ENCODE assay signal across 18 cellular contexts in the genomic region with DNA sequence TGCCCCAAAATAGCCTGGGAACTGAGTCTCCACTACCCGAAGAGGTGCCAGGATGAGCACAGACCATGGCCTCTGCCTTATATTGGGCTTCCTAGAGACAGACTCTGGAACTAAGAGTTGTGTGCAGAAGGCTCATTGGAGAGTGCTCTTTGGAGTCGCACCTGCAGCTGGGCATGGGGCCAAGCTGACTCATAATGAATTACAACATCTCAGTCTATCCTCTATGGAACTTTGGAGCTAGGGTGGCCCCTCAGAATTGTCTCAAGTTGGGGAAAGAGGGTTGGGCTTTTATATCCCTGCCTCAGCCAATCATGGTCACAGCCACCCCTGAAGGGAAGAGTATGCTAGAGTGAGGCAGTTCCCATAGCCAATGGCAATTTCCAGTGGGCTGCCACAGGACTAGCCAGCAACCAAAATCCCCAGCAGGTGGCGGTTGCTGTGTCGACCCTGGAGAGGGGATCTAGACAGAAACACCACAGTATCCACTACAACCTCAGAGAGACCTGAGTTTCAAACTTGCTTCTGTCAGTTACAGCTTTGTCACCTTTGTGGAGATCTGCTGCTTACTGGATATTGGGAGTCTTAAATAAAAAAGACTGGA.
DNase-seq lines count a peak whose midpoint lies in the region; ATAC-seq and TF ChIP-seq lines count a peak whose summit lies in the region.
"Had no signal": no experiment of that assay in that cellular context is flagged by ENCODE, and none has a peak within 500 bp of the region (broad histone marks: within the 10 kb centered on the region; RNA-seq: fewer than 3 reads in every experiment).

No MANE protein-coding gene starts in this region.

- POLR2A ChIA-PET in MCF 10A (lab: Yijun Ruan, JAX) (no interaction called here), OCI-LY7 (lab: Charles Lee) (no interaction called here)

- no peak overlapping the region for H3K27ac Mint-ChIP-seq in MCF 10A (ENCODE audit: low read depth, unreplicated experiment)
- H3K27ac Mint-ChIP-seq: activated T-helper 17 cell treated with anti-CD3 and anti-CD28 coated beads, Interleukin-2, amount 50 U/mL, for 72 hours; natural killer cell treated with Interleukin-12 subunit alpha and Interleukin-12 subunit beta and Interleukin-15 and Interleukin-18, amount 100 ng/mL, for 72 hours had no signal

- no peaks in the 10 kb centered on the region for H3K4me1 Mint-ChIP-seq in MCF 10A (ENCODE audit: insufficient read depth, unreplicated experiment)
- H3K4me1 Mint-ChIP-seq: activated T-helper 17 cell treated with anti-CD3 and anti-CD28 coated beads, Interleukin-2, amount 50 U/mL, for 72 hours had no signal

- CTCF ChIA-PET in MCF 10A (lab: Yijun Ruan, JAX) (no interaction called here), OCI-LY7 (lab: Charles Lee; ENCODE audit: unreplicated experiment) (no interaction called here)

- no peak for TF ChIP-seq CTCF in MCF 10A (IDR thresholded peaks at IDR 0.05; ENCODE audit: unreplicated experiment)
- TF ChIP-seq CTCF in breast epithelium (IDR thresholded peaks at IDR 0.05) = no peak
- TF ChIP-seq CTCF in OCI-LY7 (conservative IDR thresholded peaks at IDR 0.05; ENCODE audit: low read length) = peak; percentile 36
- TF ChIP-seq CTCF in fibroblast of mammary gland (conservative IDR thresholded peaks at IDR 0.05; ENCODE audit: control insufficient read depth, insufficient read depth, low read depth, low read length) = no peak

- H3K27ac ChIP-seq in breast epithelium (no peak overlapping the region), OCI-LY7 (ENCODE audit: low read depth, low read length, poor library complexity, severe bottlenecking) (no peak overlapping the region)
- H3K27ac ChIP-seq: esophagus squamous epithelium, right atrium auricular region, thyroid gland had no signal

- no peaks in the 10 kb centered on the region for H3K79me2 ChIP-seq in OCI-LY7 (ENCODE audit: insufficient read depth, low read depth, low read length)

- intact Hi-C loops in MCF 10A (cut with micrococcal nuclease) = no loop called here
- intact Hi-C loops in breast epithelium (cut with DNase I; ENCODE audit: low total_unique reads) = no loop called here
- intact Hi-C loops in OCI-LY7 (cut with micrococcal nuclease; ENCODE audit: unreplicated experiment) = no loop called here

- H3K9me2 ChIP-seq in OCI-LY7 (ENCODE audit: insufficient read depth, low read length) = no peaks in the 10 kb centered on the region

- BruUV-seq in MCF 10A (replicated peaks; lab: Mats Ljungman, UMichigan) (no TSS peak), OCI-LY7 (replicated peaks; lab: Mats Ljungman, UMichigan) (no TSS peak)

- H3K4me2 ChIP-seq in OCI-LY7 (ENCODE audit: low read length) = no peak overlapping the region

- peaks cover 5% of the 10 kb centered on the region for H3K36me3 Mint-ChIP-seq in MCF 10A (ENCODE audit: insufficient read depth, unreplicated experiment)
- H3K36me3 Mint-ChIP-seq: natural killer cell treated with Interleukin-12 subunit alpha and Interleukin-12 subunit beta and Interleukin-15 and Interleukin-18, amount 100 ng/mL, for 72 hours had no signal

- TF ChIP-seq POLR2A in breast epithelium (IDR thresholded peaks at IDR 0.05) = no peak

- H3K4me3 Mint-ChIP-seq in MCF 10A (ENCODE audit: unreplicated experiment) = no peak overlapping the region
- H3K4me3 Mint-ChIP-seq: activated T-helper 17 cell treated with anti-CD3 and anti-CD28 coated beads, Interleukin-2, amount 50 U/mL, for 72 hours; natural killer cell treated with Interleukin-12 subunit alpha and Interleukin-12 subunit beta and Interleukin-15 and Interleukin-18, amount 100 ng/mL, for 72 hours had no signal

- peaks cover 0 to 22% of the 10 kb centered on the region in 2 donors for H3K27me3 ChIP-seq in breast epithelium
- H3K27me3 ChIP-seq: right atrium auricular region, thyroid gland had no signal

- ATAC-seq in GM21528 (IDR thresholded peaks at IDR 0.05; ENCODE audit: low FRiP score, unreplicated experiment) (no peak), HG03457 (IDR thresholded peaks at IDR 0.05; ENCODE audit: unreplicated experiment) (no peak)
- ATAC-seq: activated T-helper 17 cell treated with anti-CD3 and anti-CD28 coated beads, Interleukin-2, amount 50 U/mL, for 72 hours; natural killer cell treated with Interleukin-12 subunit alpha and Interleukin-12 subunit beta and Interleukin-15 and Interleukin-18, amount 100 ng/mL, for 72 hours had no signal

- no peaks in the 10 kb centered on the region for H4K20me1 ChIP-seq in OCI-LY7 (ENCODE audit: insufficient read depth, low read length)

- no peaks in the 10 kb centered on the region for H3K9me3 ChIP-seq in breast epithelium
- H3K9me3 ChIP-seq in OCI-LY7 (ENCODE audit: low read length) = no peaks in the 10 kb centered on the region
- H3K9me3 ChIP-seq: esophagus squamous epithelium, right atrium auricular region, thyroid gland had no signal

- H3K4me1 ChIP-seq in breast epithelium (no peaks in the 10 kb centered on the region), OCI-LY7 (ENCODE audit: insufficient read depth, low read length, poor library complexity, severe bottlenecking) (no peaks in the 10 kb centered on the region)

- H3K9me3 Mint-ChIP-seq in MCF 10A (ENCODE audit: unreplicated experiment) = no peaks in the 10 kb centered on the region
- H3K9me3 Mint-ChIP-seq: activated T-helper 17 cell treated with anti-CD3 and anti-CD28 coated beads, Interleukin-2, amount 50 U/mL, for 72 hours; natural killer cell treated with Interleukin-12 subunit alpha and Interleukin-12 subunit beta and Interleukin-15 and Interleukin-18, amount 100 ng/mL, for 72 hours had no signal

- no peak overlapping the region for H2AFZ ChIP-seq in OCI-LY7 (ENCODE audit: low read length)

- DNase-seq in MCF 10A (ENCODE audit: unreplicated experiment) = peak; percentile 85
- no peak for DNase-seq in breast epithelium (ENCODE audit: low spot score in 2 of 2)
- no peak for DNase-seq in OCI-LY7 (ENCODE audit: low spot score)
- DNase-seq in fibroblast of mammary gland (ENCODE audit: low read depth) = peak; percentile 5
- DNase-seq in AG08395 (ENCODE audit: low spot score) = no peak
- DNase-seq in T-helper 9 cell = no peak
- DNase-seq: amygdala; cortex of kidney; esophagus squamous epithelium; hippocampal formation; stimulated activated CD4-positive, alpha-beta T cell treated with anti-CD3 and anti-CD28 coated beads, Interleukin-2, amount 100 ng/mL, for 24 hours; stimulated activated CD8-positive, alpha-beta memory T cell treated with anti-CD3 and anti-CD28 coated beads, Interleukin-4, amount 100 ng/mL, for 48 hours had no signal

- H3K36me3 ChIP-seq in breast epithelium (no peaks in the 10 kb centered on the region), OCI-LY7 (ENCODE audit: insufficient read depth, low read length) (no peaks in the 10 kb centered on the region)
- H3K36me3 ChIP-seq: esophagus squamous epithelium, right atrium auricular region, thyroid gland had no signal

- peaks cover 41% of the 10 kb centered on the region for H3K27me3 Mint-ChIP-seq in MCF 10A (ENCODE audit: insufficient read depth, unreplicated experiment)

- H3K4me3 ChIP-seq in breast epithelium (no peak overlapping the region), OCI-LY7 (ENCODE audit: low read depth, low read length, poor library complexity, severe bottlenecking) (no peak overlapping the region), fibroblast of mammary gland (ENCODE audit: control insufficient read depth, low read depth, low read length) (no peak overlapping the region)
- H3K4me3 ChIP-seq: esophagus squamous epithelium, right atrium auricular region, thyroid gland had no signal

Comparison
In these comparisons a context has a peak if more than half of its experiments do, and no peak if none do; other contexts are left out.
1. DNase-seq: peak in MCF 10A (single experiment) and fibroblast of mammary gland (single experiment); none in breast epithelium (0 of 2), OCI-LY7 (single experiment), AG08395 (single experiment) and T-helper 9 cell (single experiment).